ENCODE assay signal across 1 cellular context in the genomic region with DNA sequence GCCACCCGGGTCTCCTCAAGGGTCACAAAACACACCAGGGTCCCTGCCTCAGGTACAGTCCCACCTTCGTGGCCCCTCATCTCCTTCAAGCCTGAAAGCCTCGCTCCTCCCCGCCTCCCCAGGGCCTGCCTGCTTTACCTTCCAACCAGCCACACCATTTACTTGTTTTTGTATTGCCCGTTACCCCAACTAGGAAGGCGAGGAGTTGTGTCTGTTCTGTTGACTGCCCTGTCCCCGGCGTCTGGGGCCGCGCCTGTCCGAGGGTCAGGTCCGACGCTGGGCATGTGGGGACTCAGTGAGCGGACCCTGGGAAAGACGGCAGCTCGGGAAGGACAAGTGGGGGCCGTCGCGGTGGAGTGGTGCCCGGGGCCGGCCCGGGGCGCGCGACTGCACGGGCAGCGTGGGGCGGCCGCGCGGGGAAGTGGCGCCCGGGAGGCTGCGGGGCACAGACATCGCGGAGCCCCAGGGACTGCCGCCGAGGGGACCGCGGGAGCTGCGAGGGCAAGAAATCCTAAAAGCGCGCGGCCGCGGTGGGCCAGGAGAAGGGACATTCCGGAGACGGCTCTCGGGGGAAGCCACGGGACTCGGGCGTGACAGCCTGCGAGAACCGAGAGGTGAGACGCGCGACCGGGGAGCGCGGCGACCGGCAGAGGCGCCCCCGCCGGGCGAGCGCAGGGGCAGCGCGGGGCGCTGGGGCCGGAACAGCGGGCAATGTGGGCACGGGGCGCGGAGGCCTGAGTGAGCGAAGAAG.
A peak's percentile ranks its signal among the peaks of the same experiment; 100 is the strongest.
TF ChIP-seq lines count a peak whose summit lies in the region.

No MANE protein-coding gene starts in this region.

TF ChIP-seq in HepG2, 621 proteins besides CTCF, POLR2A, EP300 and RAD21 (continued from another document and continues in another):
- TF ChIP-seq, protein P1, sequence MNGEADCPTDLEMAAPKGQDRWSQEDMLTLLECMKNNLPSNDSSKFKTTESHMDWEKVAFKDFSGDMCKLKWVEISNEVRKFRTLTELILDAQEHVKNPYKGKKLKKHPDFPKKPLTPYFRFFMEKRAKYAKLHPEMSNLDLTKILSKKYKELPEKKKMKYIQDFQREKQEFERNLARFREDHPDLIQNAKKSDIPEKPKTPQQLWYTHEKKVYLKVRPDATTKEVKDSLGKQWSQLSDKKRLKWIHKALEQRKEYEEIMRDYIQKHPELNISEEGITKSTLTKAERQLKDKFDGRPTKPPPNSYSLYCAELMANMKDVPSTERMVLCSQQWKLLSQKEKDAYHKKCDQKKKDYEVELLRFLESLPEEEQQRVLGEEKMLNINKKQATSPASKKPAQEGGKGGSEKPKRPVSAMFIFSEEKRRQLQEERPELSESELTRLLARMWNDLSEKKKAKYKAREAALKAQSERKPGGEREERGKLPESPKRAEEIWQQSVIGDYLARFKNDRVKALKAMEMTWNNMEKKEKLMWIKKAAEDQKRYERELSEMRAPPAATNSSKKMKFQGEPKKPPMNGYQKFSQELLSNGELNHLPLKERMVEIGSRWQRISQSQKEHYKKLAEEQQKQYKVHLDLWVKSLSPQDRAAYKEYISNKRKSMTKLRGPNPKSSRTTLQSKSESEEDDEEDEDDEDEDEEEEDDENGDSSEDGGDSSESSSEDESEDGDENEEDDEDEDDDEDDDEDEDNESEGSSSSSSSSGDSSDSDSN (CRISPR knock-in tag; IDR thresholded peaks at IDR 0.05), result peak; percentile 76; the same call in 1 of the 2 replicates
- TF ChIP-seq KAT7 (CRISPR knock-in tag; IDR thresholded peaks at IDR 0.05; ENCODE audit: borderline replicate concordance), result no peak
- TF ChIP-seq ZNF292 (CRISPR knock-in tag; IDR thresholded peaks at IDR 0.05; ENCODE audit: borderline replicate concordance, low read depth), result 0 out of 2 replicates have a peak, but pooled peaks have one; percentile 51
- TF ChIP-seq ZNF143 (CRISPR knock-in tag; IDR thresholded peaks at IDR 0.05), result peak; percentile 26; the same call in 1 of the 2 replicates
- 0 out of 2 replicates have a peak, but pooled peaks have one; percentile 48 for TF ChIP-seq YEATS4 (CRISPR knock-in tag; IDR thresholded peaks at IDR 0.05; ENCODE audit: borderline replicate concordance)
- TF ChIP-seq ZSCAN25 (CRISPR knock-in tag; IDR thresholded peaks at IDR 0.05), result 0 out of 2 replicates have a peak, but pooled peaks have one; percentile 46
- no peak for TF ChIP-seq SNAPC4 (CRISPR knock-in tag; IDR thresholded peaks at IDR 0.05)
- TF ChIP-seq ZBTB21 (CRISPR knock-in tag; IDR thresholded peaks at IDR 0.05), result no peak
- TF ChIP-seq EEA1 (CRISPR knock-in tag; IDR thresholded peaks at IDR 0.05; ENCODE audit: borderline replicate concordance), result peak; percentile 79; the same call in 1 of the 2 replicates
- no peak for TF ChIP-seq ZNF251 (CRISPR knock-in tag; IDR thresholded peaks at IDR 0.05)
- TF ChIP-seq MLX (CRISPR knock-in tag; IDR thresholded peaks at IDR 0.05), result no peak
- no peak for TF ChIP-seq ATM (IDR thresholded peaks at IDR 0.05; ENCODE audit: borderline replicate concordance)
- TF ChIP-seq ZNF501 (CRISPR knock-in tag; IDR thresholded peaks at IDR 0.05), result no peak; the same call in 1 of the 2 replicates
- TF ChIP-seq, protein P2, sequence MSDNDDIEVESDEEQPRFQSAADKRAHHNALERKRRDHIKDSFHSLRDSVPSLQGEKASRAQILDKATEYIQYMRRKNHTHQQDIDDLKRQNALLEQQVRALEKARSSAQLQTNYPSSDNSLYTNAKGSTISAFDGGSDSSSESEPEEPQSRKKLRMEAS (IDR thresholded peaks at IDR 0.05), result peak; percentile 60
- 0 out of 2 replicates have a peak, but pooled peaks have one; percentile 62 for TF ChIP-seq MEIS1 (CRISPR knock-in tag; IDR thresholded peaks at IDR 0.05; ENCODE audit: borderline replicate concordance)
- TF ChIP-seq STAT6 (CRISPR knock-in tag; IDR thresholded peaks at IDR 0.05; ENCODE audit: borderline replicate concordance), result no peak
- peak; percentile 79; the same call in 1 of the 2 replicates for TF ChIP-seq ZNF776 (CRISPR knock-in tag; IDR thresholded peaks at IDR 0.05)
- TF ChIP-seq ZNF737 (CRISPR knock-in tag; IDR thresholded peaks at IDR 0.05; ENCODE audit: borderline replicate concordance), result no peak
- TF ChIP-seq ZNF550 (CRISPR knock-in tag; IDR thresholded peaks at IDR 0.05; ENCODE audit: borderline replicate concordance), result no peak
- TF ChIP-seq CHCHD3 (CRISPR knock-in tag; IDR thresholded peaks at IDR 0.05), result peak; percentile 79; the same call in 1 of the 2 replicates
- peak; percentile 85 for TF ChIP-seq ZNF687 (CRISPR knock-in tag; IDR thresholded peaks at IDR 0.05)
- no peak for TF ChIP-seq ZNF282 (IDR thresholded peaks at IDR 0.05; ENCODE audit: partially characterized antibody)
- TF ChIP-seq, protein P3, sequence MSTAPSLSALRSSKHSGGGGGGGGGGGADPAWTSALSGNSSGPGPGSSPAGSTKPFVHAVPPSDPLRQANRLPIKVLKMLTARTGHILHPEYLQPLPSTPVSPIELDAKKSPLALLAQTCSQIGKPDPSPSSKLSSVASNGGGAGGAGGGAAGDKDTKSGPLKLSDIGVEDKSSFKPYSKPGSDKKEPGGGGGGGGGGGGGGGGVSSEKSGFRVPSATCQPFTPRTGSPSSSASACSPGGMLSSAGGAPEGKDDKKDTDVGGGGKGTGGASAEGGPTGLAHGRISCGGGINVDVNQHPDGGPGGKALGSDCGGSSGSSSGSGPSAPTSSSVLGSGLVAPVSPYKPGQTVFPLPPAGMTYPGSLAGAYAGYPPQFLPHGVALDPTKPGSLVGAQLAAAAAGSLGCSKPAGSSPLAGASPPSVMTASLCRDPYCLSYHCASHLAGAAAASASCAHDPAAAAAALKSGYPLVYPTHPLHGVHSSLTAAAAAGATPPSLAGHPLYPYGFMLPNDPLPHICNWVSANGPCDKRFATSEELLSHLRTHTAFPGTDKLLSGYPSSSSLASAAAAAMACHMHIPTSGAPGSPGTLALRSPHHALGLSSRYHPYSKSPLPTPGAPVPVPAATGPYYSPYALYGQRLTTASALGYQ (CRISPR knock-in tag; IDR thresholded peaks at IDR 0.05), result 0 out of 2 replicates have a peak, but pooled peaks have one; percentile 28
- no peak for TF ChIP-seq ZNF567 (CRISPR knock-in tag; IDR thresholded peaks at IDR 0.05; ENCODE audit: borderline replicate concordance)
- peak; percentile 27; the same call in 1 of the 2 replicates for TF ChIP-seq ZBTB7A (CRISPR knock-in tag; IDR thresholded peaks at IDR 0.05)
- 0 out of 2 replicates have a peak, but pooled peaks have one; percentile 21 for TF ChIP-seq ZNF746 (CRISPR knock-in tag; IDR thresholded peaks at IDR 0.05)
- TF ChIP-seq, protein P4, sequence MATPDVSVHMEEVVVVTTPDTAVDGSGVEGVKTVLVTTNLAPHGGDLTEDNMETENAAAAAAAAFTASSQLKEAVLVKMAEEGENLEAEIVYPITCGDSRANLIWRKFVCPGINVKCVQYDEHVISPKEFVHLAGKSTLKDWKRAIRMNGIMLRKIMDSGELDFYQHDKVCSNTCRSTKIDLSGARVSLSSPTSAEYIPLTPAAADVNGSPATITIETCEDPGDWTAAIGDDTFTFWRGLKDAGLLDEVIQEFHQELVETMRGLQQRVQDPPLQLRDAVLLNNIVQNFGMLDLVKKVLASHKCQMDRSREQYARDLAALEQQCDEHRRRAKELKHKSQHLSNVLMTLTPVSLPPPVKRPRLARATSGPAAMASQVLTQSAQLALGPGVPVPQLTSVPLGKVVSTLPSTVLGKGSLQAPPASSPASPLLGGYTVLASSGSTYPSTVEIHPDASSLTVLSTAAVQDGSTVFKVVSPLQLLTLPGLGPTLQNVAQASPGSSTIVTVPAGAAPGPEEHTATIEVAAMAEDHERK (CRISPR knock-in tag; IDR thresholded peaks at IDR 0.05; ENCODE audit: low read depth), result no peak
- TF ChIP-seq TOPORS (CRISPR knock-in tag; IDR thresholded peaks at IDR 0.05), result 0 out of 2 replicates have a peak, but pooled peaks have one; percentile 3
- peak; percentile 82 for TF ChIP-seq ZNF883 (CRISPR knock-in tag; IDR thresholded peaks at IDR 0.05; ENCODE audit: not compliant biosample characterization)
- no peak for TF ChIP-seq HHEX (CRISPR knock-in tag; IDR thresholded peaks at IDR 0.05)
- TF ChIP-seq HOXD1 (CRISPR knock-in tag; IDR thresholded peaks at IDR 0.05), result peak; percentile 13; the same call in 1 of the 2 replicates
- peak; percentile 20; the same call in 1 of the 2 replicates for TF ChIP-seq PHF8 (CRISPR knock-in tag; IDR thresholded peaks at IDR 0.05)
- TF ChIP-seq TAF15 (IDR thresholded peaks at IDR 0.05; ENCODE audit: low read depth, low read length, poor library complexity, severe bottlenecking), result peak; percentile 50
- no peak for TF ChIP-seq ZKSCAN1 (IDR thresholded peaks at IDR 0.05; ENCODE audit: low read length)
- TF ChIP-seq ZNF543 (CRISPR knock-in tag; IDR thresholded peaks at IDR 0.05), result peak; percentile 8; the same call in 1 of the 2 replicates
- TF ChIP-seq CENPX (CRISPR knock-in tag; IDR thresholded peaks at IDR 0.05), result peak; percentile 24; the same call in 1 of the 2 replicates
- no peak for TF ChIP-seq MTF2 (CRISPR knock-in tag; IDR thresholded peaks at IDR 0.05; ENCODE audit: borderline replicate concordance)
- no peak for TF ChIP-seq ARID2 (CRISPR knock-in tag; IDR thresholded peaks at IDR 0.05; ENCODE audit: borderline replicate concordance)
- no peak for TF ChIP-seq ZNF44 (CRISPR knock-in tag; IDR thresholded peaks at IDR 0.05)
